Comparison of ENCODE assay signal across 20 cellular contexts in the genomic region with DNA sequence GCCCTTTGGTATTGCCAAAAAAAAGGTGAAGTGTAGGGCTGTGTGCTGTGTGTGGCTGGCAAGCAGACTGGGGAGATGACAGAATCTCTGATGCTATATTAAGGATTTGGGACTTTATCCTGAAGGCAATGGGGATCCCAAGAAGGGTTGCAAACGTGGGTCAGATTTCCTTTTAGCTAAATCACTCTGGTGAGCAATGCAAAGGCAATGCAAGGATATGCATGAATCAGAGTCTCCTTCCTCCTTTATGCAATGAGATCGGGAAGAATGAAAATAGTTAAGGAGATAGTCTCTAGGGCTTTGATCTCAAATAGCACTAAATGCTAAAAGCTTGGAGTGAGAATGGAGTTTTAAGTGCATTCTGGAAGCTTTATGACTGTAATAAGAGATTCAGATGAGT. TPM values are rescaled to one million over a fixed set of nuclear protein-coding genes. Genes with fewer than 3 reads are reported as not detected.
DNase-seq lines count a peak whose midpoint lies in the region; FAIRE-seq and TF ChIP-seq lines count a peak whose summit lies in the region.
"Had no signal": no experiment of that assay in that cellular context is flagged by ENCODE, and none has a peak within 500 bp of the region (broad histone marks: within the 10 kb centered on the region; RNA-seq: fewer than 3 reads in every experiment).

No MANE protein-coding gene starts in this region.

- intact Hi-C loops in endothelial cell of umbilical vein (cut with micrococcal nuclease) = no loop called here
- intact Hi-C loops in stomach (cut with DNase I; ENCODE audit: low total_unique reads) = no loop called here

- H3K9ac ChIP-seq in endothelial cell of umbilical vein (replicated peaks; ENCODE audit: extremely low read depth, insufficient read depth, low read length) = no peak overlapping the region
- H3K9ac ChIP-seq: KMS-11 had no signal

- FAIRE-seq in endothelial cell of umbilical vein (lab: Jason Lieb, UNC) = peak; percentile 67
- FAIRE-seq: G401.6, keratinocyte had no signal

- H3K4me2 ChIP-seq in endothelial cell of umbilical vein (ENCODE audit: insufficient read depth, low read length) = peak overlapping the region; percentile 17
- H3K4me2 ChIP-seq: KMS-11 had no signal

- H3K4me1 ChIP-seq in endothelial cell of umbilical vein (ENCODE audit: control insufficient read depth, extremely low read depth, insufficient read depth, low read length) (peaks cover 5% of the 10 kb centered on the region), stomach (no peaks in the 10 kb centered on the region)
- H3K4me1 ChIP-seq: right atrium auricular region had no signal

- DNase-seq in ELR (ENCODE audit: low read depth) = peak; percentile 80
- peak; percentile 68 for DNase-seq in NCI-H226
- peak; percentile 63 for DNase-seq in endothelial cell of umbilical vein (ENCODE audit: low read depth, low spot score)
- peak; percentile 5 for DNase-seq in pulmonary artery endothelial cell (ENCODE audit: low read depth, low spot score)
- DNase-seq in ecto neural progenitor cell (ENCODE audit: low spot score) = no peak
- DNase-seq in iPS-NIHi11 (ENCODE audit: low spot score) = no peak
- no peak for DNase-seq in stomach
- no peak for DNase-seq in NCI-H2171 (lab: John Stamatoyannopoulos, UW)
- DNase-seq: activated CD4-positive, alpha-beta T cell treated with anti-CD3 and anti-CD28 coated beads, Interleukin-2, amount 50 U/mL, for 4 hours; CD8-positive, alpha-beta T cell; naive B cell; NCI-H1930; SHP77; stimulated activated naive B cell treated with anti-CD40 and anti-IgM and Interleukin-4, amounts not matched to agents 10 μg/mL and 1 μg/mL and 100 μg/mL, for 72 hours; T1000 had no signal

- dilution Hi-C loops in endothelial cell of umbilical vein (cut with MboI; ENCODE audit: extremely low pct_ligation_motif_present, low sequenced_read_pairs) = no loop called here

- TF ChIP-seq CTCF in endothelial cell of umbilical vein (IDR thresholded peaks at IDR 0.05; ENCODE audit: extremely low read depth in 1 of 2, insufficient read depth in 1 of 2, low read depth in 1 of 2, low read length in 2 of 2) = no peak
- no peak for TF ChIP-seq CTCF in stomach (IDR thresholded peaks at IDR 0.05)

- no peaks in the 10 kb centered on the region for H3K79me2 ChIP-seq in endothelial cell of umbilical vein (ENCODE audit: control insufficient read depth, insufficient read depth, low read length)

- POLR2A ChIA-PET in endothelial cell of umbilical vein (lab: Charles Lee) = no interaction called here

- peak overlapping the region; percentile 3 for H3K27ac ChIP-seq in endothelial cell of umbilical vein (ENCODE audit: insufficient read depth, low read depth, low read length)
- H3K27ac ChIP-seq in stomach = no peak overlapping the region
- H3K27ac ChIP-seq: KMS-11, right atrium auricular region had no signal

- no peaks in the 10 kb centered on the region for H3K9me3 ChIP-seq in endothelial cell of umbilical vein (replicated peaks; ENCODE audit: control insufficient read depth, insufficient read depth, low read length)
- H3K9me3 ChIP-seq in stomach = peaks cover 0 to 11% (median 7%) of the 10 kb centered on the region in 4 donors

- H3K27me3 ChIP-seq in endothelial cell of umbilical vein (ENCODE audit: control insufficient read depth in 2 of 2, insufficient read depth in 2 of 2, low read length in 2 of 2) = no peaks in the 10 kb centered on the region
- no peaks in the 10 kb centered on the region for H3K27me3 ChIP-seq in stomach
- H3K27me3 ChIP-seq: right atrium auricular region had no signal

- TF ChIP-seq EP300 in stomach (IDR thresholded peaks at IDR 0.05) = no peak

- H3K4me3 ChIP-seq in endothelial cell of umbilical vein (replicated peaks in 1 of 3; ENCODE audit: insufficient read depth in 1 of 3, low read depth in 1 of 3, low read length in 3 of 3) = no peak overlapping the region
- H3K4me3 ChIP-seq in stomach = no peak overlapping the region
- H3K4me3 ChIP-seq: right atrium auricular region had no signal

- no peaks in the 10 kb centered on the region for H4K20me1 ChIP-seq in endothelial cell of umbilical vein (replicated peaks; ENCODE audit: control insufficient read depth, extremely low read depth, insufficient read depth, low read length)

- CTCF ChIA-PET in endothelial cell of umbilical vein (lab: Charles Lee) = interaction anchor here (0.9 to 1.5 kb wide), 3 partner anchors 11 to 23 kb away, joined by 3 to 7 read pairs (median 5); no protein-coding TSS in a partner anchor

- no peaks in the 10 kb centered on the region for H3K36me3 ChIP-seq in endothelial cell of umbilical vein (ENCODE audit: control insufficient read depth in 2 of 2, extremely low read depth in 1 of 2, insufficient read depth in 2 of 2, low read length in 2 of 2)
- no peaks in the 10 kb centered on the region for H3K36me3 ChIP-seq in stomach
- H3K36me3 ChIP-seq: right atrium auricular region had no signal

- TF ChIP-seq POLR2A in endothelial cell of umbilical vein (IDR thresholded peaks at IDR 0.05; ENCODE audit: low read depth, low read length) (no peak), stomach (IDR thresholded peaks at IDR 0.05) (no peak)

- H2AFZ ChIP-seq in endothelial cell of umbilical vein (ENCODE audit: low read depth, low read length) = no peak overlapping the region

- no TSS peak for BruUV-seq in endothelial cell of umbilical vein (replicated peaks; lab: Mats Ljungman, UMichigan)

- 26 to 44% (median 35%) methylated on average over 2 of the region's 2 CpGs for WGBS in stomach, 5 donors

- no peaks in the 10 kb centered on the region for H3K9me1 ChIP-seq in endothelial cell of umbilical vein (replicated peaks; ENCODE audit: control insufficient read depth, extremely low read depth, insufficient read depth, low read length)

TF ChIP-seq in endothelial cell of umbilical vein, 7 proteins besides CTCF, POLR2A, EP300 and RAD21:
- TF ChIP-seq POLR2AphosphoS5 (IDR thresholded peaks at IDR 0.05; ENCODE audit: insufficient read depth, low read depth, low read length) (peak; percentile 33), JUN (IDR thresholded peaks at IDR 0.05; ENCODE audit: borderline replicate concordance, insufficient read depth, insufficient read length, low read depth) (peak; percentile 68), MYC (IDR thresholded peaks at IDR 0.05; ENCODE audit: low read depth, low read length) (no peak), GATA2 (IDR thresholded peaks at IDR 0.05; ENCODE audit: insufficient read depth, insufficient read length, low read depth, low read length) (no peak), MAX (IDR thresholded peaks at IDR 0.05; ENCODE audit: insufficient read depth, insufficient read length) (no peak), FOS (IDR thresholded peaks at IDR 0.05; ENCODE audit: borderline replicate concordance, insufficient read depth, low read length) (peak; percentile 76), EZH2 (IDR thresholded peaks at IDR 0.05; ENCODE audit: borderline replicate concordance, low read depth, low read length, severe bottlenecking) (no peak)

RNA-seq across cellular contexts. Expression of gene SHISA9, which starts 27.3 kb away (rescaled TPM):
- total RNA-seq in endothelial cell of umbilical vein (not detected in 2 replicates), pulmonary artery endothelial cell (not detected in 2 replicates), stomach (1 to 10 TPM in 1 of 5 donors, under 1 TPM in 1, not detected in 3; 0.45 to 1.3 TPM)
- polyA plus RNA-seq in endothelial cell of umbilical vein (not detected in 2 replicates), stomach (under 1 TPM in 2 of 3 donors, not detected in 1; 0.15 to 0.31 TPM)
- not detected in 2 replicates for polyA plus RNA-seq in endothelial cell of umbilical vein (2011; cell fraction: cytosol; rRNA removed)
- polyA plus RNA-seq in endothelial cell of umbilical vein (2011; cell fraction: nucleus; rRNA removed) = 0.06 and 0.07 TPM in 2 replicates
- not detected in 2 replicates for polyA plus RNA-seq in endothelial cell of umbilical vein (2012)
- polyA minus RNA-seq in endothelial cell of umbilical vein = 0.12 and 0.15 TPM in 2 replicates
- not detected for polyA minus RNA-seq in endothelial cell of umbilical vein (2011; cell fraction: cytosol; rRNA and poly(A)+ RNA removed)
- 0.34 TPM in 2 replicates for polyA minus RNA-seq in endothelial cell of umbilical vein (2011; cell fraction: nucleus; rRNA and poly(A)+ RNA removed)
- total RNA-seq: dermis microvascular lymphatic vessel endothelial cell had no signal

Comparison
In these comparisons a context has a peak if more than half of its experiments do, and no peak if none do; other contexts are left out.
1. DNase-seq: peak in ELR (single experiment), NCI-H226 (single experiment), endothelial cell of umbilical vein (single experiment) and pulmonary artery endothelial cell (single experiment); none in ecto neural progenitor cell (single experiment), iPS-NIHi11 (single experiment), stomach (single experiment) and NCI-H2171 (single experiment).